In genomic region chr3:5473471-5473870, GRCh38 we compare ENCODE assay signal across 24 cellular contexts.
"Had no signal": no experiment of that assay in that cellular context is flagged by ENCODE, and none has a peak within 500 bp of the region (broad histone marks: within the 10 kb centered on the region; RNA-seq: fewer than 3 reads in every experiment).

No MANE protein-coding gene starts in this region.

- ATAC-seq: activated CD4-positive, alpha-beta T cell treated with anti-CD3 and anti-CD28 coated beads for 36 hours; activated CD8-positive, alpha-beta memory T cell treated with anti-CD3 and anti-CD28 coated beads, Interleukin-2, amount 10 ng/mL, durations not matched to agents 7 days and 5 days; activated CD8-positive, alpha-beta T cell treated with anti-CD3 and anti-CD28 coated beads, Interleukin-2, amount 10 ng/mL, durations not matched to agents 7 days and 5 days; activated naive CD4-positive, alpha-beta T cell treated with anti-CD3 and anti-CD28 coated beads, Interleukin-2, amount 50 U/mL, for 72 hours; activated T-cell treated with anti-CD3 and anti-CD28 coated beads, Interleukin-2, amount 50 U/mL, for 72 hours; foreskin keratinocyte; heart left ventricle; left colon; right lobe of liver; stimulated activated effector memory CD8-positive, alpha-beta T cell treated with anti-CD3 and anti-CD28 coated beads, Interleukin-12 subunit alpha, Interleukin-12 subunit beta, amount 100 ng/mL, for 72 hours; stimulated activated naive CD8-positive, alpha-beta T cell treated with anti-CD3 and anti-CD28 coated beads, Interleukin-15, amount 100 ng/mL, for 72 hours had no signal

- DNase-seq: activated CD4-positive, alpha-beta T cell treated with anti-CD3 and anti-CD28 coated beads for 36 hours; activated CD4-positive, CD25-positive, alpha-beta regulatory T cell; activated CD8-positive, alpha-beta memory T cell treated with anti-CD3 and anti-CD28 coated beads, Interleukin-2, amount 10 ng/mL, durations not matched to agents 7 days and 5 days; activated CD8-positive, alpha-beta T cell treated with anti-CD3 and anti-CD28 coated beads, Interleukin-2, amount 10 ng/mL, durations not matched to agents 7 days and 5 days; activated naive CD4-positive, alpha-beta T cell; activated T-cell treated with anti-CD3 and anti-CD28 coated beads, Interleukin-2, amount 50 U/mL, for 72 hours; central memory CD4-positive, alpha-beta T cell; effector CD4-positive, alpha-beta T cell; foreskin keratinocyte; heart left ventricle; hypothalamus; immature natural killer cell; kidney; left colon; naive B cell; nephron progenitor cell; ovary; right lobe of liver; stimulated activated CD4-positive, alpha-beta T cell treated with anti-CD3 and anti-CD28 coated beads, Interleukin-2, amount 100 ng/mL, for 48 hours; stimulated activated naive CD8-positive, alpha-beta T cell treated with anti-CD3 and anti-CD28 coated beads, Interleukin-15, amount 100 ng/mL, for 72 hours; substantia nigra; uterus had no signal

- FAIRE-seq: kidney had no signal
